ENCODE assay signal across 27 cellular contexts in the genomic region with DNA sequence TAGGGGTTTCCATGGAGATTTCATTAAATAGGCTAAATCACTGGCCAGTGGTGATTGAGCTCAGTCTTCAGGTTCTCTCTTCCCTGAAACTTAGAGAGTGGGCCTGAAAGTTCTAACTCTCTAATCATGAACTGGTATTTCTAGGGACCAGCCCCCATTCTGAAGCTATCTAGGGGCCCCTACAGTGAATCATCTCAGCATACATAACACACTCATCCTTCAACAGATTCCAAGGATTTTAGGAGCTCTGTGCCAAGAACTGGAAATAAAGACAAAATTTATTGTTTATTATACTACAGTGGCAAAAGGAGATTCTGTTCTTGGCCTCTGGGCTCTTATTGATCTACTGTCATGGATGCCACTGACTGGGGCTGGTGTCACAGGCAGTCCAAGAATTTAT.
"Had no signal": no experiment of that assay in that cellular context is flagged by ENCODE, and none has a peak within 500 bp of the region (broad histone marks: within the 10 kb centered on the region; RNA-seq: fewer than 3 reads in every experiment).

No MANE protein-coding gene starts in this region.

- H3K27me3 Mint-ChIP-seq: activated B cell treated with CpG ODN at 0.5 μM for 24 hours; activated CD4-positive, alpha-beta T cell treated with anti-CD3 and anti-CD28 coated beads, Interleukin-2, amount 10 ng/mL, durations not matched to agents 24 days and 14 days; activated CD8-positive, alpha-beta memory T cell treated with anti-CD3 and anti-CD28 coated beads, Interleukin-2, amount 10 ng/mL, durations not matched to agents 7 days and 5 days; T-helper 17 cell had no signal

- DNase-seq: activated B cell treated with CpG ODN at 0.5 μM for 24 hours; activated CD4-positive, alpha-beta T cell treated with anti-CD3 and anti-CD28 coated beads for 1 hour; activated CD4-positive, alpha-beta T cell treated with anti-CD3 and anti-CD28 coated beads, Interleukin-2, amount 10 ng/mL, durations not matched to agents 24 days and 14 days; activated CD4-positive, alpha-beta T cell treated with anti-CD3 and anti-CD28 coated beads, Interleukin-2, amount 50 U/mL, for 48 hours; activated CD8-positive, alpha-beta memory T cell treated with anti-CD3 and anti-CD28 coated beads, Interleukin-2, amount 10 ng/mL, durations not matched to agents 7 days and 5 days; activated effector memory CD4-positive, alpha-beta T cell treated with anti-CD3 and anti-CD28 coated beads, Interleukin-2, amount 50 U/mL, for 16 hours; activated naive CD4-positive, alpha-beta T cell treated with Interleukin-2 at 50 U/mL for 16 hours; activated T-cell treated with anti-CD3 and anti-CD28 coated beads, Interleukin-2, amount 50 U/mL, for 4 hours; caudate nucleus; KG1; NCI-H1092; NCI-H1417; NCI-H1694; NCI-H2029; NCI-H2107; NCI-H2171 treated with DMSO at 0.1 percent for 48 hours; NCI-H345; NCI-H510A; NCI-H526 treated with DMSO at 0.1 percent for 48 hours; NCI-H82; OCI-M1; Peyer's patch; SHP77; T-helper 17 cell; T-helper 9 cell had no signal

- H3K4me3 ChIP-seq: Peyer's patch, SJSA1 had no signal

- H3K4me3 Mint-ChIP-seq: activated B cell treated with CpG ODN at 0.5 μM for 24 hours; activated CD4-positive, alpha-beta T cell treated with anti-CD3 and anti-CD28 coated beads, Interleukin-2, amount 10 ng/mL, durations not matched to agents 24 days and 14 days; activated CD8-positive, alpha-beta memory T cell treated with anti-CD3 and anti-CD28 coated beads, Interleukin-2, amount 10 ng/mL, durations not matched to agents 7 days and 5 days; activated naive CD8-positive, alpha-beta T cell; activated T-cell treated with anti-CD3 and anti-CD28 coated beads, Interleukin-2, amount 50 U/mL, for 4 hours; T-helper 17 cell had no signal

- H3K27ac Mint-ChIP-seq: activated B cell treated with CpG ODN at 0.5 μM for 24 hours; activated CD4-positive, alpha-beta T cell treated with anti-CD3 and anti-CD28 coated beads, Interleukin-2, amount 10 ng/mL, durations not matched to agents 24 days and 14 days; activated CD8-positive, alpha-beta memory T cell treated with anti-CD3 and anti-CD28 coated beads, Interleukin-2, amount 10 ng/mL, durations not matched to agents 7 days and 5 days; activated naive CD8-positive, alpha-beta T cell; T-helper 17 cell had no signal

- H3K4me1 Mint-ChIP-seq: activated B cell treated with CpG ODN at 0.5 μM for 24 hours; activated CD4-positive, alpha-beta T cell treated with anti-CD3 and anti-CD28 coated beads, Interleukin-2, amount 10 ng/mL, durations not matched to agents 24 days and 14 days; activated CD8-positive, alpha-beta memory T cell treated with anti-CD3 and anti-CD28 coated beads, Interleukin-2, amount 10 ng/mL, durations not matched to agents 7 days and 5 days; T-helper 17 cell had no signal

- H3K27me3 ChIP-seq: Peyer's patch, SJSA1 had no signal

- H3K9me3 ChIP-seq: Peyer's patch, SJSA1 had no signal

- H3K36me3 Mint-ChIP-seq: activated CD8-positive, alpha-beta memory T cell treated with anti-CD3 and anti-CD28 coated beads, Interleukin-2, amount 10 ng/mL, durations not matched to agents 7 days and 5 days; activated naive CD8-positive, alpha-beta T cell had no signal

- H3K27ac ChIP-seq: Peyer's patch, SJSA1 had no signal

- H3K9me3 Mint-ChIP-seq: activated CD4-positive, alpha-beta T cell treated with anti-CD3 and anti-CD28 coated beads, Interleukin-2, amount 10 ng/mL, durations not matched to agents 24 days and 14 days; activated T-cell treated with anti-CD3 and anti-CD28 coated beads, Interleukin-2, amount 50 U/mL, for 4 hours had no signal

- H3K36me3 ChIP-seq: Peyer's patch, SJSA1 had no signal

- ATAC-seq: activated CD8-positive, alpha-beta memory T cell treated with anti-CD3 and anti-CD28 coated beads, Interleukin-2, amount 10 ng/mL, durations not matched to agents 7 days and 5 days; activated T-cell treated with anti-CD3 and anti-CD28 coated beads, Interleukin-2, amount 50 U/mL, for 4 hours; T-helper 17 cell had no signal

- H3K4me1 ChIP-seq: Peyer's patch, SJSA1 had no signal
